Comparison of ENCODE assay signal across 11 cellular contexts in the genomic region with DNA sequence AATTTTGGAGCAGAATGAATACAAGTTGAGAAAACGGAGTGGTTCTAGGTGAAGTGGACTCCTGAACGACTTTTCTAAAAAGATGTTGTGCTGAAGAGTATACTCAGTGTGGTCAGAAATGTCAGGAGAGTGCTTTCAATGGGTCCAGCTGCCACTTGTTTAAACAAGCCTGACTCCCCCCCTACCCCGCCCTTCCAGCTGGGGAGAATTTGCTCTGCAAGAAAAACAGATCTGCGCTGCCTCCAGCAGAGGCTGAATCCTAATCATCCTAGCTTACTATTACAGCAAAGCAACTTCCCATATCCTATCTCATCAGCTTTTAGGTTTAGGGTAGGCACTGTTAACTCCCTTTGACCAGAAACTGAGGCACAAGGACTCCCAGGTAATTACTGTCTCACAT. TPM values are rescaled to one million over a fixed set of nuclear protein-coding genes. Genes with fewer than 3 reads are reported as not detected.
DNase-seq lines count a peak whose midpoint lies in the region; ATAC-seq and TF ChIP-seq lines count a peak whose summit lies in the region.
"Had no signal": no experiment of that assay in that cellular context is flagged by ENCODE, and none has a peak within 500 bp of the region (broad histone marks: within the 10 kb centered on the region; RNA-seq: fewer than 3 reads in every experiment).

No MANE protein-coding gene starts in this region.

- no peak overlapping the region for H3K27ac Mint-ChIP-seq in GM23338
- no peak overlapping the region for H3K27ac Mint-ChIP-seq in WTC11
- H3K27ac Mint-ChIP-seq in neural progenitor cell: no peak overlapping the region

- H3K27ac ChIP-seq in GM23338 (ENCODE audit: low read depth) (no peak overlapping the region), neural progenitor cell (no peak overlapping the region)

- H3K27me3 ChIP-seq in GM23338 (ENCODE audit: insufficient read depth) (peaks cover 10% of the 10 kb centered on the region; the same call in 1 of the 2 replicates), neural progenitor cell (peaks cover 26% of the 10 kb centered on the region)

- TF ChIP-seq CTCF in GM23338 (conservative IDR thresholded peaks at IDR 0.05; ENCODE audit: low read depth in 2 of 2): no peak
- TF ChIP-seq CTCF in WTC11 (IDR thresholded peaks at IDR 0.05): no peak
- TF ChIP-seq CTCF in neural progenitor cell (IDR thresholded peaks at IDR 0.05): no peak

- CTCF ChIA-PET in WTC11 (lab: Charles Lee): interaction anchor here (1.0 to 1.9 kb wide), 2 partner anchors 131 to 141 kb away, joined by 5 to 9 read pairs; no protein-coding TSS in a partner anchor

- H3K4me3 ChIP-seq in GM23338 (peak overlapping the region; percentile 32; the same call in 1 of the 2 replicates), neural progenitor cell (no peak overlapping the region)

- no peaks in the 10 kb centered on the region for H3K36me3 ChIP-seq in GM23338 (ENCODE audit: insufficient read depth)
- H3K36me3 ChIP-seq in neural progenitor cell: no peaks in the 10 kb centered on the region

- no peaks in the 10 kb centered on the region for H3K36me3 Mint-ChIP-seq in GM23338 (ENCODE audit: low read depth)
- peaks cover 2% of the 10 kb centered on the region; the same call in 1 of the 2 replicates for H3K36me3 Mint-ChIP-seq in WTC11
- H3K36me3 Mint-ChIP-seq in neural progenitor cell: no peaks in the 10 kb centered on the region

- H3K9me3 Mint-ChIP-seq in GM23338 (no peaks in the 10 kb centered on the region; the same call in 2 of the 3 replicates), WTC11 (no peaks in the 10 kb centered on the region; the same call in 1 of the 2 replicates), neural progenitor cell (peaks cover 27% of the 10 kb centered on the region)

- H3K4me2 ChIP-seq in GM23338 (no peak overlapping the region), neural progenitor cell (no peak overlapping the region)

- H3K9me3 ChIP-seq in neural progenitor cell (ENCODE audit: low read depth): no peaks in the 10 kb centered on the region

- H3K79me2 ChIP-seq in GM23338 (replicated peaks; ENCODE audit: insufficient read depth) (no peaks in the 10 kb centered on the region), neural progenitor cell (ENCODE audit: low read depth) (no peaks in the 10 kb centered on the region)

- H3K4me1 Mint-ChIP-seq in GM23338: no peaks in the 10 kb centered on the region
- H3K4me1 Mint-ChIP-seq in WTC11: peaks cover 9% of the 10 kb centered on the region
- H3K4me1 Mint-ChIP-seq in neural progenitor cell: no peaks in the 10 kb centered on the region

- H3K9me2 ChIP-seq in GM23338 (ENCODE audit: insufficient read depth): no peaks in the 10 kb centered on the region

- no peak overlapping the region for H2AFZ ChIP-seq in GM23338
- H2AFZ ChIP-seq in neural progenitor cell (replicated peaks): no peak overlapping the region

- DNase-seq in GM23338 (ENCODE audit: low spot score) (peak; percentile 11), NCI-H187 (lab: John Stamatoyannopoulos, UW) (peak; percentile 51 to 70), WTC11 (ENCODE audit: low spot score) (peak; percentile 12), neural progenitor cell (ENCODE audit: low spot score) (peak; percentile 40), epidermal melanocyte (ENCODE audit: insufficient read length, low spot score) (no peak)
- DNase-seq in stimulated activated CD4-positive, alpha-beta T cell treated with anti-CD3 and anti-CD28 coated beads, Interleukin-1b, Interleukin-23, amount 100 ng/mL, for 48 hours: no peak
- no peak for DNase-seq in activated CD4-positive, CD25-positive, alpha-beta regulatory T cell (lab: John Stamatoyannopoulos, UW)
- DNase-seq: NCI-H2171 treated with DMSO at 0.1 percent for 48 hours; occipital lobe; stimulated activated CD4-positive, alpha-beta T cell treated with anti-CD3 and anti-CD28 coated beads, Interleukin-2, amount 100 ng/mL, for 24 hours had no signal

- H3F3A ChIP-seq in GM23338 (replicated peaks; ENCODE audit: low read depth): no peaks in the 10 kb centered on the region
- H3F3A ChIP-seq in neural progenitor cell (ENCODE audit: low read depth): peaks cover 4% of the 10 kb centered on the region

- ATAC-seq in GM23338 (no peak), WTC11 (no peak)
- ATAC-seq: HCT116 had no signal

- no peak overlapping the region for H3K9ac ChIP-seq in neural progenitor cell

- peaks cover 2% of the 10 kb centered on the region for H3K27me3 Mint-ChIP-seq in GM23338 (ENCODE audit: insufficient read depth, low read depth, poor library complexity)
- peaks cover 22% of the 10 kb centered on the region for H3K27me3 Mint-ChIP-seq in WTC11 (ENCODE audit: low read depth)
- peaks cover 13% of the 10 kb centered on the region for H3K27me3 Mint-ChIP-seq in neural progenitor cell (ENCODE audit: insufficient read depth, low read depth)

- POLR2A ChIA-PET in WTC11 (lab: Charles Lee): no interaction called here

- H4K20me1 ChIP-seq in GM23338 (replicated peaks; ENCODE audit: insufficient read depth) (no peaks in the 10 kb centered on the region), neural progenitor cell (ENCODE audit: low read depth) (no peaks in the 10 kb centered on the region)

- H3K4me1 ChIP-seq in GM23338 (ENCODE audit: insufficient read depth) (no peaks in the 10 kb centered on the region), neural progenitor cell (no peaks in the 10 kb centered on the region)

- H3K4me3 Mint-ChIP-seq in GM23338: no peak overlapping the region
- H3K4me3 Mint-ChIP-seq in WTC11: peak overlapping the region; percentile 55; the same call in 1 of the 2 replicates
- H3K4me3 Mint-ChIP-seq in neural progenitor cell: no peak overlapping the region

TF ChIP-seq in GM23338, 12 proteins besides CTCF, POLR2A, EP300 and RAD21 (continues in another document):
- TF ChIP-seq EZH2phosphoT487 (IDR thresholded peaks at IDR 0.05; ENCODE audit: unreplicated experiment): no peak
- no peak for TF ChIP-seq POLR2AphosphoS5 (IDR thresholded peaks at IDR 0.05; ENCODE audit: low read depth)
- TF ChIP-seq NANOG (IDR thresholded peaks at IDR 0.05; ENCODE audit: borderline replicate concordance): no peak

TF ChIP-seq in WTC11, 78 proteins besides CTCF, POLR2A, EP300 and RAD21:
- TF ChIP-seq ZNF121 (CRISPR knock-in tag; IDR thresholded peaks at IDR 0.05): no peak
- TF ChIP-seq ATF1 (CRISPR knock-in tag; IDR thresholded peaks at IDR 0.05): no peak
- no peak for TF ChIP-seq OVOL2 (CRISPR knock-in tag; IDR thresholded peaks at IDR 0.05; ENCODE audit: borderline replicate concordance)
- no peak for TF ChIP-seq CBFB (CRISPR knock-in tag; IDR thresholded peaks at IDR 0.05; ENCODE audit: low read depth)
- TF ChIP-seq TEAD1 (CRISPR knock-in tag; IDR thresholded peaks at IDR 0.05): no peak
- no peak for TF ChIP-seq RELA (CRISPR knock-in tag; IDR thresholded peaks at IDR 0.05; ENCODE audit: borderline replicate concordance)
- no peak for TF ChIP-seq NR2C2 (CRISPR knock-in tag; IDR thresholded peaks at IDR 0.05)

RNA-seq across cellular contexts. Expression of a gene that starts 1.9 kb away (rescaled TPM):
- 1.4 and 3.1 TPM in 2 replicates for total RNA-seq in GM23338 (2014; rRNA removed; shearing (Covaris generic))
- 0.40 and 0.45 TPM in 2 replicates for polyA plus RNA-seq in GM23338 (2016; fragmentation: Nextera tagmentation; extraction: Ambion mirVana)
- total RNA-seq in WTC11 (2021): 3.8 to 4.4 TPM (median 3.8 TPM) in 3 replicates
- 1.1 and 2.0 TPM in 2 replicates for total RNA-seq in neural progenitor cell (ENCODE audit: low replicate concordance)

Comparison
In these comparisons a context has a peak if more than half of its experiments do, and no peak if none do; other contexts are left out.
1. DNase-seq: peak in GM23338 (single experiment), NCI-H187 (2 of 2), WTC11 (single experiment) and neural progenitor cell (single experiment); none in stimulated activated CD4-positive, alpha-beta T cell treated with anti-CD3 and anti-CD28 coated beads, Interleukin-1b, Interleukin-23, amount 100 ng/mL, for 48 hours (single experiment), activated CD4-positive, CD25-positive, alpha-beta regulatory T cell (0 of 4) and epidermal melanocyte (single experiment).